Comparison of ENCODE assay signal across 12 cellular contexts in the genomic region with DNA sequence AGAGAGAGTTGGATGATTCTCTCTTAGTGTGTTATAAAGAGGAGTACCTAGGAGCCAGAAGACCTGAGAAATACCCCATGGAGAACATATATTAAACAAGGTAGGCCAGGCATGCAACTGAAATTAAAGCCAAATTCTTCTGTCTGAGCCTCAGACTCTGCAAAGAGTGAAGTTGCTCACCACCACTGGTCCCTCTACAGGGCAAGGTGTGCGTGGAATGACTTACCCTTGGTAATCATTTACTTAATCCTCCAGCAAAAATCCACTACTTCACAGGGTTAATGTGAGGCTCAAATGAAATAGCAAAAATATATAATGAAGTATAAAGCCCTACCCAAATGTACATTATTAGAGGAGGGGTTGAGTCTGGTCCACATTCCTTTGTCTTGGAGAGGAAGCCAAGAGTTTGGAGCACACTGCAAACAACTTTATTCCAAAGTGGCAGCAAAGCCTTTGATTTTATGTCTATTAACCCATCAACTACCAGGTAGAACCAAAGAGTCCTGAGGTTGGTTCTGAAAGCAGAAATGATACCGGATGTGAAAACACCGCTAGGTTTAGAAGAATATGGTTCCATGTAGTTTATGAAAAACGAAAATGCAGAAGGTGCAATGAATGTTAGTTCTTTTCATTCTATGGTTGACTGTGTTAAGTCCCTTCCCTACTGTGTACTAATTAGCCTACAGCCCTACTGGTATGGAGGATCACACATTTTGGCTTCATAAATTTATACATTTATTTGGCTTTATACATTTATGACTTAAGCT. TPM values are rescaled to one million over a fixed set of nuclear protein-coding genes. Genes with fewer than 3 reads are reported as not detected.
A peak's percentile ranks its signal among the peaks of the same experiment; 100 is the strongest.
DNase-seq lines count a peak whose midpoint lies in the region; ATAC-seq and TF ChIP-seq lines count a peak whose summit lies in the region.
"Had no signal": no experiment of that assay in that cellular context is flagged by ENCODE, and none has a peak within 500 bp of the region (broad histone marks: within the 10 kb centered on the region; RNA-seq: fewer than 3 reads in every experiment).

No MANE protein-coding gene starts in this region.

- H4K20me1 ChIP-seq in PC-9 (ENCODE audit: insufficient read depth): peaks cover 9% of the 10 kb centered on the region; the same call in 1 of the 2 replicates

- H3K4me1 ChIP-seq in PC-9 (replicated peaks; ENCODE audit: insufficient read depth) (peaks cover 7% of the 10 kb centered on the region), left ventricle myocardium inferior (no peaks in the 10 kb centered on the region)
- H3K4me1 ChIP-seq: right atrium auricular region had no signal

- CTCF ChIA-PET in PC-9 (lab: Charles Lee): no interaction called here

- H2AFZ ChIP-seq in PC-9: no peak overlapping the region

- H3F3A ChIP-seq in PC-9 (ENCODE audit: insufficient read depth, low read depth): peaks cover 54% of the 10 kb centered on the region

- POLR2A ChIA-PET in PC-9 (lab: Charles Lee; ENCODE audit: unreplicated experiment): no interaction called here

- ATAC-seq in GM19043 (IDR thresholded peaks at IDR 0.05; ENCODE audit: low read depth, unreplicated experiment) (peak; percentile 68), HG02642 (IDR thresholded peaks at IDR 0.05; ENCODE audit: poor library complexity, unreplicated experiment) (peak; percentile 72), HG03565 (IDR thresholded peaks at IDR 0.05; ENCODE audit: unreplicated experiment) (peak; percentile 72)
- ATAC-seq: effector memory CD8-positive, alpha-beta T cell had no signal

- BruUV-seq in PC-9 (replicated peaks; lab: Mats Ljungman, UMichigan): no TSS peak

- intact Hi-C loops in PC-9 (cut with micrococcal nuclease; ENCODE audit: unreplicated experiment): no loop called here
- intact Hi-C loops in left ventricle myocardium inferior (cut with micrococcal nuclease): no loop called here

- H3K9me3 ChIP-seq in PC-9 (ENCODE audit: insufficient read depth, low read depth) (no peaks in the 10 kb centered on the region), left ventricle myocardium inferior (replicated peaks) (no peaks in the 10 kb centered on the region)
- H3K9me3 ChIP-seq: right atrium auricular region had no signal

- no peaks in the 10 kb centered on the region for H3K27me3 ChIP-seq in PC-9 (ENCODE audit: insufficient read depth, low read depth)
- no peaks in the 10 kb centered on the region for H3K27me3 ChIP-seq in left ventricle myocardium inferior (ENCODE audit: low read depth)
- H3K27me3 ChIP-seq: right atrium auricular region had no signal

- H3K27ac ChIP-seq in PC-9: no peak overlapping the region
- H3K27ac ChIP-seq in left ventricle myocardium inferior (replicated peaks): no peak overlapping the region
- H3K27ac ChIP-seq: right atrium auricular region had no signal

- H3K36me3 ChIP-seq in PC-9 (ENCODE audit: low read depth) (peaks cover 70% of the 10 kb centered on the region), left ventricle myocardium inferior (peaks cover 90% of the 10 kb centered on the region)

- no peaks in the 10 kb centered on the region for H3K9me2 ChIP-seq in PC-9 (ENCODE audit: insufficient read depth)

- no peak for TF ChIP-seq CTCF in GM10266 (IDR thresholded peaks at IDR 0.05; ENCODE audit: control insufficient read depth, insufficient read depth, low read depth, missing control alignments)
- no peak for TF ChIP-seq CTCF in PC-9 (conservative IDR thresholded peaks at IDR 0.05)
- no peak for TF ChIP-seq CTCF in left ventricle myocardium inferior (IDR thresholded peaks at IDR 0.05; ENCODE audit: borderline replicate concordance)

- peak; percentile 44 for DNase-seq in GM10266 (ENCODE audit: extremely low spot score)
- DNase-seq in PC-9: no peak
- no peak for DNase-seq in activated CD8-positive, alpha-beta memory T cell treated with anti-CD3 and anti-CD28 coated beads for 24 hours
- no peak for DNase-seq in left ventricle myocardium inferior
- DNase-seq in T-helper 1 cell: no peak
- DNase-seq: effector memory CD8-positive, alpha-beta T cell; NCI-H2081; SIG-M5 had no signal

- peaks cover 8% of the 10 kb centered on the region for H3K79me2 ChIP-seq in PC-9 (ENCODE audit: low read depth)

- no peak overlapping the region for H3K4me2 ChIP-seq in PC-9

- H3K4me3 ChIP-seq in PC-9 (no peak overlapping the region), left ventricle myocardium inferior (no peak overlapping the region)
- H3K4me3 ChIP-seq: right atrium auricular region had no signal

RNA-seq across cellular contexts. Expression of a gene that starts 8.5 kb away (rescaled TPM):
- total RNA-seq in PC-9 (2021): 152 and 196 TPM in 2 replicates
- 77.6 TPM for total RNA-seq in left ventricle myocardium inferior

RNA-seq across cellular contexts. Expression of a gene that starts 33.9 kb away (rescaled TPM):
- total RNA-seq in PC-9 (2021) (85.0 and 93.9 TPM in 2 replicates), left ventricle myocardium inferior (69.3 TPM)

RNA-seq across cellular contexts. Expression of a gene that starts 41.4 kb away (rescaled TPM):
- total RNA-seq in PC-9 (2021) (47.4 and 58.4 TPM in 2 replicates), left ventricle myocardium inferior (29.9 TPM)

RNA-seq across cellular contexts. Expression of a gene that starts 42.3 kb away (rescaled TPM):
- 76.8 and 117 TPM in 2 replicates for total RNA-seq in PC-9 (2021)
- total RNA-seq in left ventricle myocardium inferior: 55.0 TPM

RNA-seq across cellular contexts. Expression of a gene that starts 48.7 kb away (rescaled TPM):
- 129 and 194 TPM in 2 replicates for total RNA-seq in PC-9 (2021)
- total RNA-seq in left ventricle myocardium inferior: not detected
